ENCODE assay signal across 19 cellular contexts in genomic region chr15:51904931-51905330, GRCh38.
DNase-seq lines count a peak whose midpoint lies in the region; ATAC-seq and TF ChIP-seq lines count a peak whose summit lies in the region.
"Had no signal": no experiment of that assay in that cellular context is flagged by ENCODE, and none has a peak within 500 bp of the region (broad histone marks: within the 10 kb centered on the region; RNA-seq: fewer than 3 reads in every experiment).

No MANE protein-coding gene starts in this region.

- H3K4me3 ChIP-seq in SK-N-SH (ENCODE audit: low read depth in 2 of 2, low read length in 1 of 2) (no peak overlapping the region), osteoblast (ENCODE audit: insufficient read depth, low read length) (no peak overlapping the region)
- H3K4me3 ChIP-seq: MG63, SJSA1 had no signal

- peak overlapping the region; percentile 63 for H3K27ac Mint-ChIP-seq in HFFc6

- ATAC-seq in SK-N-SH treated with all-trans-retinoic acid at 6 μM for 48 hours (no peak), GM21619 (IDR thresholded peaks at IDR 0.05; ENCODE audit: unreplicated experiment) (no peak)

- peaks cover 5% of the 10 kb centered on the region for H3F3A ChIP-seq in SK-N-SH (replicated peaks; ENCODE audit: insufficient read depth)

- H2AFZ ChIP-seq in SK-N-SH (ENCODE audit: low read depth) (no peak overlapping the region), osteoblast (ENCODE audit: low read length) (no peak overlapping the region)

- no peak overlapping the region for H3K27ac ChIP-seq in SK-N-SH (ENCODE audit: low read depth in 2 of 2, low read length in 1 of 2)
- H3K27ac ChIP-seq in osteoblast (ENCODE audit: low read depth, low read length): peak overlapping the region; percentile 12
- H3K27ac ChIP-seq: C4-2B, SJSA1 had no signal

- no peak for TF ChIP-seq RAD21 in SK-N-SH (IDR thresholded peaks at IDR 0.05; ENCODE audit: low read length)

- H3K36me3 ChIP-seq in SK-N-SH (replicated peaks in 1 of 2; ENCODE audit: control insufficient read depth in 1 of 2, insufficient read depth in 2 of 2, low read length in 1 of 2): peaks cover 55 to 71% of the 10 kb centered on the region in 2 experiments
- peaks cover 20% of the 10 kb centered on the region for H3K36me3 ChIP-seq in osteoblast (ENCODE audit: insufficient read depth, low read length)

- H3K27me3 ChIP-seq in SK-N-SH (ENCODE audit: insufficient read depth): no peaks in the 10 kb centered on the region
- no peaks in the 10 kb centered on the region for H3K27me3 ChIP-seq in osteoblast (ENCODE audit: insufficient read depth, low read length)
- H3K27me3 ChIP-seq: MG63, SJSA1 had no signal

- WGBS in SK-N-SH (ENCODE audit: low lambda C conversion rate): 74% methylated on average over 4 of the region's 4 CpGs

- H4K20me1 ChIP-seq in SK-N-SH (ENCODE audit: insufficient read depth) (peaks cover 12% of the 10 kb centered on the region), osteoblast (ENCODE audit: insufficient read depth, low read length) (peaks cover 10% of the 10 kb centered on the region)

- H3K79me2 ChIP-seq in SK-N-SH (ENCODE audit: insufficient read depth) (peaks cover 12% of the 10 kb centered on the region; the same call in 1 of the 2 replicates), osteoblast (ENCODE audit: insufficient read depth, low read length) (no peaks in the 10 kb centered on the region)

- H3K4me1 ChIP-seq in SK-N-SH (ENCODE audit: control insufficient read depth in 1 of 2, insufficient read depth in 2 of 2, low read depth in 1 of 2, low read length in 1 of 2) (peaks cover 0 to 11% of the 10 kb centered on the region in 2 experiments; a peak in 1 of 4 replicates), osteoblast (ENCODE audit: insufficient read depth, low read length) (peaks cover 12% of the 10 kb centered on the region)

- H3K4me2 ChIP-seq in SK-N-SH (no peak overlapping the region), osteoblast (ENCODE audit: insufficient read depth, low read length) (no peak overlapping the region)

- no peak overlapping the region for H3K9ac ChIP-seq in SK-N-SH

- POLR2A ChIA-PET in SK-N-SH (lab: Yijun Ruan, JAX): interaction anchor here (0.9 kb wide), 1 partner anchor 93 kb away, joined by 3 read pairs; no protein-coding TSS in a partner anchor

- H3K4me1 Mint-ChIP-seq in HFFc6 (ENCODE audit: low read depth): peaks cover 49% of the 10 kb centered on the region
- H3K4me1 Mint-ChIP-seq: CD8-positive, alpha-beta memory T cell had no signal

- peaks cover 43% of the 10 kb centered on the region for H3K36me3 Mint-ChIP-seq in HFFc6 (ENCODE audit: low read depth)

- no peaks in the 10 kb centered on the region for H3K9me2 ChIP-seq in SK-N-SH

- no peak for TF ChIP-seq EP300 in SK-N-SH (IDR thresholded peaks at IDR 0.05; ENCODE audit: borderline replicate concordance in 1 of 2, low read depth in 1 of 2, low read length in 1 of 2)

- H3K4me3 Mint-ChIP-seq in HFFc6: peak overlapping the region; percentile 66
- H3K4me3 Mint-ChIP-seq: CD8-positive, alpha-beta memory T cell had no signal

- no peaks in the 10 kb centered on the region for H3K9me3 Mint-ChIP-seq in HFFc6
- H3K9me3 Mint-ChIP-seq: CD8-positive, alpha-beta memory T cell had no signal

- TF ChIP-seq CTCF in SK-N-SH (IDR thresholded peaks at IDR 0.05): no peak
- no peak for TF ChIP-seq CTCF in HFFc6 (IDR thresholded peaks at IDR 0.05)
- TF ChIP-seq CTCF in osteoblast (IDR thresholded peaks at IDR 0.05; ENCODE audit: extremely low read depth, low read depth, low read length): no peak

- DNase-seq in SK-N-SH: no peak
- peak; percentile 28 for DNase-seq in HFFc6
- DNase-seq in astrocyte of the hippocampus (ENCODE audit: low read depth, low spot score): peak; percentile 21
- DNase-seq in osteoblast (ENCODE audit: insufficient read length, low spot score, missing footprints): peak; percentile 77
- DNase-seq in NCI-H446 treated with DMSO at 0.1 percent for 48 hours (lab: John Stamatoyannopoulos, UW): no peak
- DNase-seq in NCI-H69 (lab: John Stamatoyannopoulos, UW): no peak
- DNase-seq: 8988T; AML-193; CD8-positive, alpha-beta memory T cell; GDM1; Karpas-422; MG63; NCI-H1930; NCI-H2227 treated with DMSO at 0.1 percent for 48 hours; NCI-H82 had no signal

- CTCF ChIA-PET in SK-N-SH (lab: Yijun Ruan, JAX): interaction anchor here (1.2 to 2.5 kb wide), 4 partner anchors 9 to 255 kb away, joined by 3 to 13 read pairs (median 4); no protein-coding TSS in a partner anchor

- no peaks in the 10 kb centered on the region for H3K9me3 ChIP-seq in SK-N-SH
- H3K9me3 ChIP-seq in osteoblast (ENCODE audit: low read depth, low read length): no peaks in the 10 kb centered on the region
- H3K9me3 ChIP-seq: MG63, SJSA1 had no signal

- peaks cover 3% of the 10 kb centered on the region; the same call in 1 of the 2 replicates for H3K27me3 Mint-ChIP-seq in HFFc6 (ENCODE audit: insufficient read depth)
- H3K27me3 Mint-ChIP-seq: CD8-positive, alpha-beta memory T cell had no signal

TF ChIP-seq in SK-N-SH treated with all-trans-retinoic acid at 6 μM for 48 hours, 23 proteins besides CTCF, POLR2A, EP300 and RAD21:
- no peak for TF ChIP-seq PPARA (CRISPR knock-in tag; IDR thresholded peaks at IDR 0.05; ENCODE audit: borderline replicate concordance)
- TF ChIP-seq ISL1 (CRISPR knock-in tag; IDR thresholded peaks at IDR 0.05): 0 out of 2 replicates have a peak, but pooled peaks have one; percentile 17

TF ChIP-seq in SK-N-SH, 30 proteins besides CTCF, POLR2A, EP300 and RAD21 (continues in another document):
- TF ChIP-seq ZBTB33 (IDR thresholded peaks at IDR 0.05; ENCODE audit: borderline replicate concordance, low read depth) (no peak), SIN3A (IDR thresholded peaks at IDR 0.05; ENCODE audit: borderline replicate concordance, low read depth, low read length) (no peak), MEF2A (IDR thresholded peaks at IDR 0.05; ENCODE audit: borderline replicate concordance, low read depth) (no peak), TEAD4 (IDR thresholded peaks at IDR 0.05; ENCODE audit: borderline replicate concordance, insufficient read depth) (no peak), POLR2AphosphoS5 (IDR thresholded peaks at IDR 0.05; ENCODE audit: low read depth, low read length) (no peak), JUND (IDR thresholded peaks at IDR 0.05) (no peak), RXRA (IDR thresholded peaks at IDR 0.05; ENCODE audit: borderline replicate concordance, low read depth) (no peak), MXI1 (IDR thresholded peaks at IDR 0.05; ENCODE audit: low read depth, low read length) (no peak), CHD2 (IDR thresholded peaks at IDR 0.05; ENCODE audit: low read length, partially characterized antibody) (no peak), SMC3 (IDR thresholded peaks at IDR 0.05; ENCODE audit: low read depth, low read length) (no peak), FOXJ3 (CRISPR knock-in tag; IDR thresholded peaks at IDR 0.05) (no peak), REST (IDR thresholded peaks at IDR 0.05; ENCODE audit: low read depth, low read length) (no peak), ELF1 (IDR thresholded peaks at IDR 0.05) (no peak), IRF3 (IDR thresholded peaks at IDR 0.05; ENCODE audit: low read depth, low read length) (no peak), RFX5 (IDR thresholded peaks at IDR 0.05; ENCODE audit: low read length) (no peak)

Comparison
In these comparisons a context has a peak if more than half of its experiments do, and no peak if none do; other contexts are left out.
1. DNase-seq: peak in HFFc6 (single experiment), astrocyte of the hippocampus (single experiment) and osteoblast (single experiment); none in SK-N-SH (single experiment), NCI-H446 treated with DMSO at 0.1 percent for 48 hours (single experiment) and NCI-H69 (single experiment).